27 cellular contexts compared by ENCODE assay signal in genomic region chr12:65813983-65814382, GRCh38. TPM values are rescaled to one million over a fixed set of nuclear protein-coding genes. Genes with fewer than 3 reads are reported as not detected.
"Had no signal": no experiment of that assay in that cellular context is flagged by ENCODE, and none has a peak within 500 bp of the region (broad histone marks: within the 10 kb centered on the region; RNA-seq: fewer than 3 reads in every experiment).

No MANE protein-coding gene starts in this region.

- H3K27ac ChIP-seq: left ventricle myocardium inferior, pancreas, prostate gland, skin epidermis, stomach, testis, thyroid gland, transverse colon, upper lobe of left lung, vagina had no signal

- DNase-seq: islet precursor cell; left ventricle myocardium inferior; midbrain; mucosa of descending colon; naive thymus-derived CD4-positive, alpha-beta T cell; pancreas; posterior cingulate gyrus; retina; stimulated activated CD4-positive, alpha-beta T cell treated with anti-CD3 and anti-CD28 coated beads, Interleukin-12 subunit alpha, Interleukin-12 subunit beta, amount 100 ng/mL, for 4 hours; stimulated activated CD4-positive, alpha-beta T cell treated with anti-CD3 and anti-CD28 coated beads, Interleukin-15, amount 100 ng/mL, for 24 hours; stimulated activated CD4-positive, alpha-beta T cell treated with anti-CD3 and anti-CD28 coated beads, Interleukin-2, amount 100 ng/mL, for 24 hours; stimulated activated CD4-positive, alpha-beta T cell treated with anti-CD3 and anti-CD28 coated beads, Interleukin-4, amount 100 ng/mL, for 1 hour; stimulated activated naive B cell treated with anti-CD40 and anti-IgM and Interleukin-4, amounts not matched to agents 10 μg/mL and 1 μg/mL and 100 μg/mL, for 72 hours; stimulated activated naive CD8-positive, alpha-beta T cell treated with anti-CD3 and anti-CD28 coated beads, Interleukin-15, Interleukin-2, amounts not matched to agents 100 U/mL and 50 U/mL, for 24 hours; stomach; testis; thyroid gland; transverse colon had no signal

- H3K9me3 ChIP-seq: left ventricle myocardium inferior, mucosa of descending colon, pancreas, prostate gland, stomach, testis, thyroid gland, transverse colon, upper lobe of left lung, vagina had no signal

- H3K4me3 ChIP-seq: left ventricle myocardium inferior, lung, mucosa of descending colon, pancreas, prostate gland, skin epidermis, stomach, testis, thyroid gland, transverse colon, upper lobe of left lung, vagina had no signal

- H3K36me3 ChIP-seq: left ventricle myocardium inferior, pancreas, prostate gland, stomach, thyroid gland, transverse colon, upper lobe of left lung, vagina had no signal

- ATAC-seq: mucosa of descending colon; naive thymus-derived CD4-positive, alpha-beta T cell; natural killer cell treated with Interleukin-12 subunit alpha and Interleukin-12 subunit beta and Interleukin-15 and Interleukin-18, amount 100 ng/mL, for 72 hours; pancreas; right cardiac atrium; sciatic nerve; stimulated activated naive B cell treated with anti-CD40 and anti-IgM and Interleukin-4, amounts not matched to agents 10 μg/mL and 1 μg/mL and 100 μg/mL, for 72 hours; stimulated activated naive CD8-positive, alpha-beta T cell treated with anti-CD3 and anti-CD28 coated beads, Interleukin-15, Interleukin-2, amounts not matched to agents 100 U/mL and 50 U/mL, for 24 hours had no signal

- H3K27me3 ChIP-seq: pancreas, testis, thyroid gland, upper lobe of left lung, vagina had no signal

- H3K4me1 ChIP-seq: left ventricle myocardium inferior, pancreas, prostate gland, stomach, testis, thyroid gland, transverse colon, upper lobe of left lung, vagina had no signal

RNA-seq across cellular contexts. Expression of gene HMGA2, which starts 10.3 kb away (rescaled TPM):
- total RNA-seq: left ventricle myocardium inferior; mesenteric fat pad; natural killer cell treated with Interleukin-12 subunit alpha and Interleukin-12 subunit beta and Interleukin-15 and Interleukin-18, amount 100 ng/mL, for 72 hours; right cardiac atrium had no signal
- polyA plus RNA-seq: naive thymus-derived CD4-positive, alpha-beta T cell had no signal
